ENCODE assay signal across 1 cellular context in the genomic region with DNA sequence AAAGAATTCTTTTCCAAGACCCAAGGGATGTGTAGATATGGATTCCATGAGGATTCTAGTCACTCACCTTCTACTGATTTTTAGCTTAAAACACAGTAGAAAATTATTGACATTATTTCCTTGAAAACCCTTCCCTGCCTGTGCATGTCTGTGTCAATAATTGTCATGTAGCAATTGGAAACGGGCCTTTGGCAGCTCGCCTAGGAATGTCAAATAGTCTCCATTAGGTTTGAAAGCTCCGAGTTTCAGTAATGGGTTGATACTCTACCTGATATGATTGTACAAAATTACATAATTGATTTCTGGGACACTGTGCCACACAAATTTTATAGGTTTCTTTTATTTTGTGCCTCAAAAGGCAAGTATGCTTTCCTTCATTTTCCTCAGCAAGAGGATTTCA.
TF ChIP-seq lines count a peak whose summit lies in the region.

No MANE protein-coding gene starts in this region.

TF ChIP-seq in GM23338, 12 proteins besides CTCF, POLR2A, EP300 and RAD21 (continued from another document):
- TF ChIP-seq ZNF462 (CRISPR knock-in tag; IDR thresholded peaks at IDR 0.05) (no peak), ZNF331 (CRISPR knock-in tag; IDR thresholded peaks at IDR 0.05; ENCODE audit: low read depth) (no peak), POLR2AphosphoS5 (IDR thresholded peaks at IDR 0.05; ENCODE audit: low read depth) (no peak), EZH2phosphoT487 (IDR thresholded peaks at IDR 0.05; ENCODE audit: unreplicated experiment) (no peak)
